In the genomic region with DNA sequence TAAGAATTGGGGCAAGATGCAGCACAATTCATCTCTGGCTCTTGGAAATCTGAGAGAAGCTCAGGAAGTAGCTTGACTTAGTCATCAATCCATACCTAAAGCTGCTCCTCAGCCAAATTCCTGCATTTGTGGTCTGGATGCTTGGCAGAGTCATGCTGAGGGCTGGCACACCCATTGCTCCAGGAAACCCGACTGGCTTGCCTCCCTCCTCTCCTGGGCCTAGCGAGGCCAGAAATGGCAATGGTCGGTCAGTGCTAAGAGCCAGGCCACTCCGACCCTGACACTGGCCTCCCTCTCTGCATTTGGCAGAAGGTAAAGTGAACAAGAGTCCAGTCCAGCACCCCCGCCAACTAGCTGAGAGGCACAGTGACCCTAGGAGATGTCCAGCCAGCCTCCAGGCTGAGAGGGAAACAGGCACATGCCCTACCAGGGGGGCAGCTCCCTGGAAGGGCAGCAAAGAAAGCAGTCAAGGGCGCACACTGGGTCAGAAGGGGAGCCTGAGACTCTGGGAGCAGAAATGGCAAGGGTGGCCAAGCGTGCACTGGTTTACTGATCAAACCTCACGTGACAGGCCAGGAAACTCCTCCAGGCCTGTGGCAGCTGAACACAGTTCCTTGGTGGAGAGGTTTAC, we compare ENCODE assay signal across 11 cellular contexts. TPM values are rescaled to one million over a fixed set of nuclear protein-coding genes. Genes with fewer than 3 reads are reported as not detected.
DNase-seq lines count a peak whose midpoint lies in the region; ATAC-seq and TF ChIP-seq lines count a peak whose summit lies in the region.
"Had no signal": no experiment of that assay in that cellular context is flagged by ENCODE, and none has a peak within 500 bp of the region (broad histone marks: within the 10 kb centered on the region; RNA-seq: fewer than 3 reads in every experiment).

No MANE protein-coding gene starts in this region.

- peak overlapping the region; percentile 44 for H3K4me2 ChIP-seq in osteoblast (ENCODE audit: insufficient read depth, low read length)

- H3K4me3 ChIP-seq in Panc1 (ENCODE audit: low read depth in 2 of 2, low read length in 2 of 2) (no peak overlapping the region), osteoblast (ENCODE audit: insufficient read depth, low read length) (no peak overlapping the region), sigmoid colon (no peak overlapping the region)

- TF ChIP-seq CTCF in Panc1 (IDR thresholded peaks at IDR 0.05) (no peak), osteoblast (IDR thresholded peaks at IDR 0.05; ENCODE audit: extremely low read depth, low read depth, low read length) (no peak), sigmoid colon (IDR thresholded peaks at IDR 0.05) (no peak)

- ATAC-seq in Panc1 (peak; percentile 70), esophagus mucosa (peak; percentile 56)
- ATAC-seq: activated CD8-positive, alpha-beta memory T cell treated with anti-CD3 and anti-CD28 coated beads, Interleukin-2, amount 10 ng/mL, durations not matched to agents 7 days and 5 days had no signal

- BruUV-seq in Panc1 (replicated peaks; lab: Mats Ljungman, UMichigan) = TSS peak; percentile 23

- H3K27me3 ChIP-seq in Panc1 (ENCODE audit: control insufficient read depth, insufficient read depth, low read length) (no peaks in the 10 kb centered on the region), osteoblast (ENCODE audit: insufficient read depth, low read length) (no peaks in the 10 kb centered on the region), sigmoid colon (no peaks in the 10 kb centered on the region)

- no peak for TF ChIP-seq EP300 in sigmoid colon (IDR thresholded peaks at IDR 0.05)

- H3K79me2 ChIP-seq in osteoblast (ENCODE audit: insufficient read depth, low read length) = peaks cover 10% of the 10 kb centered on the region

- no peak for TF ChIP-seq POLR2A in sigmoid colon (IDR thresholded peaks at IDR 0.05)

- H2AFZ ChIP-seq in osteoblast (ENCODE audit: low read length) = no peak overlapping the region

- POLR2A ChIA-PET in Panc1 (lab: Charles Lee) = interaction anchor here (0.5 kb wide), 1 partner anchor 197 kb away, joined by 5 read pairs; no protein-coding TSS in a partner anchor

- intact Hi-C loops in Panc1 (cut with micrococcal nuclease; ENCODE audit: unreplicated experiment) = no loop called here
- intact Hi-C loops in sigmoid colon (cut with DNase I) = no loop called here

- in situ Hi-C loops in Panc1 (cut with HindIII; ENCODE audit: low pct_unique_long_range_greater_than_20kb, low sequenced_read_pairs) = no loop called here

- CTCF ChIA-PET in Panc1 (lab: Charles Lee) = interaction anchor here (0.7 kb wide), 2 partner anchors 12 to 28 kb away, joined by 3 to 5 read pairs; a partner anchor contains a TSS

- H4K20me1 ChIP-seq in osteoblast (ENCODE audit: insufficient read depth, low read length) = peaks cover 4% of the 10 kb centered on the region

- 92% methylated on average over 8 of the region's 8 CpGs for WGBS in sigmoid colon, 2 donors

- H3K36me3 ChIP-seq in Panc1 (ENCODE audit: control insufficient read depth, insufficient read depth, low read length) (peaks cover 10% of the 10 kb centered on the region), osteoblast (ENCODE audit: insufficient read depth, low read length) (peaks cover 83% of the 10 kb centered on the region), sigmoid colon (peaks cover 42 to 97% (median 63%) of the 10 kb centered on the region in 4 donors)

- DNase-seq in Daoy (ENCODE audit: low read depth) (peak; percentile 93), Panc1 (ENCODE audit: low read depth, low spot score) (no peak), osteoblast (ENCODE audit: insufficient read length, low spot score, missing footprints) (peak; percentile 97), AML-193 (lab: John Stamatoyannopoulos, UW) (no peak), sigmoid colon (no peak), activated gamma-delta T cell treated with Interleukin-2 at 50 U/mL for 16 hours (no peak)
- no peak for DNase-seq in stimulated activated CD4-positive, alpha-beta T cell treated with anti-CD3 and anti-CD28 coated beads, Interleukin-2, amount 100 ng/mL, for 24 hours
- DNase-seq: activated CD8-positive, alpha-beta memory T cell treated with anti-CD3 and anti-CD28 coated beads, Interleukin-2, amount 10 ng/mL, durations not matched to agents 7 days and 5 days; GF-D8 had no signal

- H3K27ac ChIP-seq in Panc1 (ENCODE audit: low read length) (peak overlapping the region; percentile 65; the same call in 1 of the 2 replicates), osteoblast (ENCODE audit: low read depth, low read length) (peak overlapping the region; percentile 82), sigmoid colon (peak overlapping the region in 2 of 4 donors; percentile 24 to 40)

- H3K4me1 ChIP-seq in Panc1 (ENCODE audit: control insufficient read depth, insufficient read depth, low read length) (peaks cover 26% of the 10 kb centered on the region), osteoblast (ENCODE audit: insufficient read depth, low read length) (peaks cover 28% of the 10 kb centered on the region), sigmoid colon (peaks cover 0 to 11% (median 0%) of the 10 kb centered on the region in 4 donors)

- H3K9me3 ChIP-seq in Panc1 (ENCODE audit: control insufficient read depth, insufficient read depth, low read depth, low read length) (no peaks in the 10 kb centered on the region), osteoblast (ENCODE audit: low read depth, low read length) (no peaks in the 10 kb centered on the region), sigmoid colon (no peaks in the 10 kb centered on the region)

RNA-seq across cellular contexts. Expression of a gene that starts 10.0 kb away (rescaled TPM):
- total RNA-seq in Daoy (2014; rRNA removed; shearing (Covaris generic)) = 124 and 132 TPM in 2 replicates
- 175 TPM for total RNA-seq in Panc1 (2021; ENCODE audit: unreplicated experiment)
- polyA plus RNA-seq in Panc1 (2012; ENCODE audit: insufficient read length) = 163 TPM
- total RNA-seq in esophagus mucosa = 81.1 TPM
- 82.9 and 84.6 TPM in 2 replicates for total RNA-seq in osteoblast
- total RNA-seq in sigmoid colon = 10 to 100 TPM; 55.8 to 65.6 (median 59.3) TPM
- 10 to 100 TPM; 66.1 to 80.5 (median 75.6) TPM for polyA plus RNA-seq in sigmoid colon

RNA-seq across cellular contexts. Expression of a gene that starts 11.8 kb away (rescaled TPM):
- total RNA-seq in Daoy (2014; rRNA removed; shearing (Covaris generic)) = 31.2 and 49.4 TPM in 2 replicates
- total RNA-seq in Panc1 (2021; ENCODE audit: unreplicated experiment) = 55.8 TPM
- polyA plus RNA-seq in Panc1 (2012; ENCODE audit: insufficient read length) = 63.6 TPM
- 55.8 TPM for total RNA-seq in esophagus mucosa
- total RNA-seq in osteoblast = 31.8 and 33.3 TPM in 2 replicates
- 10 to 100 TPM; 14.6 to 20.8 (median 17.1) TPM for total RNA-seq in sigmoid colon
- polyA plus RNA-seq in sigmoid colon = 10 to 100 TPM; 15.0 to 18.5 (median 17.9) TPM

RNA-seq across cellular contexts. Expression of a gene that starts 12.1 kb away (rescaled TPM):
- total RNA-seq in Daoy (2014; rRNA removed; shearing (Covaris generic)) = 53.2 and 57.4 TPM in 2 replicates
- total RNA-seq in Panc1 (2021; ENCODE audit: unreplicated experiment) (25.4 TPM), esophagus mucosa (14.0 TPM), osteoblast (59.4 and 59.8 TPM in 2 replicates), sigmoid colon (10 to 100 TPM; 48.5 to 73.6 (median 58.1) TPM)
- 22.1 TPM for polyA plus RNA-seq in Panc1 (2012; ENCODE audit: insufficient read length)
- polyA plus RNA-seq in sigmoid colon = 10 to 100 TPM; 32.5 to 65.2 (median 59.5) TPM

RNA-seq across cellular contexts. Expression of a gene that starts 17.6 kb away (rescaled TPM):
- total RNA-seq in Daoy (2014; rRNA removed; shearing (Covaris generic)) = not detected in 2 replicates
- not detected for total RNA-seq in Panc1 (2021; ENCODE audit: unreplicated experiment)
- polyA plus RNA-seq in Panc1 (2012; ENCODE audit: insufficient read length) = not detected
- total RNA-seq in esophagus mucosa = not detected
- total RNA-seq in osteoblast = not detected in 2 replicates
- total RNA-seq in sigmoid colon = not detected
- polyA plus RNA-seq in sigmoid colon = not detected
- total RNA-seq: activated CD8-positive, alpha-beta memory T cell treated with anti-CD3 and anti-CD28 coated beads, Interleukin-2, amount 10 ng/mL, durations not matched to agents 7 days and 5 days; subcutaneous adipose tissue had no signal

RNA-seq across cellular contexts. Expression of a gene that starts 22.7 kb away (rescaled TPM):
- total RNA-seq in Daoy (2014; rRNA removed; shearing (Covaris generic)) = not detected in 2 replicates
- 2.3 TPM for total RNA-seq in Panc1 (2021; ENCODE audit: unreplicated experiment)
- polyA plus RNA-seq in Panc1 (2012; ENCODE audit: insufficient read length) = 2.4 TPM
- total RNA-seq in esophagus mucosa = 0.60 TPM
- under 0.01 TPM in 1 of 2 replicates, not detected in the other for total RNA-seq in osteoblast
- 1 to 10 TPM in 1 of 4 donors, under 1 TPM in 3; 0.16 to 1.9 (median 0.38) TPM for total RNA-seq in sigmoid colon
- under 1 TPM in 2 of 3 donors, not detected in 1; 0.45 to 0.60 TPM for polyA plus RNA-seq in sigmoid colon

Comparison
In these comparisons a context has a peak if more than half of its experiments do, and no peak if none do; other contexts are left out.
1. DNase-seq: peak in Daoy (single experiment) and osteoblast (single experiment); none in Panc1 (single experiment), stimulated activated CD4-positive, alpha-beta T cell treated with anti-CD3 and anti-CD28 coated beads, Interleukin-2, amount 100 ng/mL, for 24 hours (0 of 2), AML-193 (0 of 2), sigmoid colon (single experiment) and activated gamma-delta T cell treated with Interleukin-2 at 50 U/mL for 16 hours (single experiment).